In genomic region chr6:89941031-89941775, GRCh38 we compare ENCODE assay signal across 8 cellular contexts. TPM values are rescaled to one million over a fixed set of nuclear protein-coding genes. Genes with fewer than 3 reads are reported as not detected.
DNase-seq lines count a peak whose midpoint lies in the region; ATAC-seq and TF ChIP-seq lines count a peak whose summit lies in the region.

No MANE protein-coding gene starts in this region.

- peaks cover 80% of the 10 kb centered on the region for H3K36me3 Mint-ChIP-seq in activated CD4-positive, alpha-beta T cell treated with anti-CD3 and anti-CD28 coated beads, Interleukin-2, amount 10 ng/mL, durations not matched to agents 24 days and 14 days (ENCODE audit: low read depth)
- H3K36me3 Mint-ChIP-seq in activated naive CD8-positive, alpha-beta T cell treated with anti-CD3 and anti-CD28 coated beads, Interleukin-2, amount 50 U/mL, for 24 hours (ENCODE audit: low read depth), result peaks cover 81% of the 10 kb centered on the region
- peaks cover 3% of the 10 kb centered on the region for H3K36me3 Mint-ChIP-seq in mesothelial cell of epicardium

- no peak for ATAC-seq in activated naive CD8-positive, alpha-beta T cell treated with anti-CD3 and anti-CD28 coated beads, Interleukin-2, amount 50 U/mL, for 24 hours
- peak; percentile 89 for ATAC-seq in left colon

- H3K9me3 Mint-ChIP-seq in activated CD4-positive, alpha-beta T cell treated with anti-CD3 and anti-CD28 coated beads, Interleukin-2, amount 10 ng/mL, durations not matched to agents 24 days and 14 days, result no peaks in the 10 kb centered on the region
- no peaks in the 10 kb centered on the region for H3K9me3 Mint-ChIP-seq in activated naive CD8-positive, alpha-beta T cell treated with anti-CD3 and anti-CD28 coated beads, Interleukin-2, amount 50 U/mL, for 24 hours
- no peaks in the 10 kb centered on the region for H3K9me3 Mint-ChIP-seq in mesothelial cell of epicardium

- no peak overlapping the region for H3K4me3 ChIP-seq in H7 (ENCODE audit: insufficient read depth, low read depth, low read length)

- intact Hi-C loops in activated CD4-positive, alpha-beta T cell treated with anti-CD3 and anti-CD28 coated beads, Interleukin-2, amount 10 ng/mL, durations not matched to agents 24 days and 14 days (cut with micrococcal nuclease), result loop anchor here (2.0 kb wide), 2 partner anchors 236 to 452 kb away; no protein-coding TSS in a partner anchor
- intact Hi-C loops in left colon (cut with DNase I, micrococcal nuclease), result loop anchor here in 1 of 2 donors (5.0 kb wide), 1 partner anchor 536 kb away; no protein-coding TSS in a partner anchor

- H3K27ac ChIP-seq in substantia nigra (ENCODE audit: low read depth, low read length, poor library complexity, severe bottlenecking), result peak overlapping the region; percentile 28

- H3K4me3 Mint-ChIP-seq in activated CD4-positive, alpha-beta T cell treated with anti-CD3 and anti-CD28 coated beads, Interleukin-2, amount 10 ng/mL, durations not matched to agents 24 days and 14 days, result no peak overlapping the region
- no peak overlapping the region for H3K4me3 Mint-ChIP-seq in activated naive CD8-positive, alpha-beta T cell treated with anti-CD3 and anti-CD28 coated beads, Interleukin-2, amount 50 U/mL, for 24 hours
- H3K4me3 Mint-ChIP-seq in mesothelial cell of epicardium, result no peak overlapping the region

- TF ChIP-seq CTCF in mesothelial cell of epicardium (IDR thresholded peaks at IDR 0.05; ENCODE audit: unreplicated experiment), result no peak

- H3K27ac Mint-ChIP-seq in activated CD4-positive, alpha-beta T cell treated with anti-CD3 and anti-CD28 coated beads, Interleukin-2, amount 10 ng/mL, durations not matched to agents 24 days and 14 days, result peak overlapping the region; percentile 41
- peak overlapping the region; percentile 83 for H3K27ac Mint-ChIP-seq in activated naive CD8-positive, alpha-beta T cell treated with anti-CD3 and anti-CD28 coated beads, Interleukin-2, amount 50 U/mL, for 24 hours
- H3K27ac Mint-ChIP-seq in mesothelial cell of epicardium, result no peak overlapping the region

- no peak for DNase-seq in activated CD4-positive, alpha-beta T cell treated with anti-CD3 and anti-CD28 coated beads, Interleukin-2, amount 10 ng/mL, durations not matched to agents 24 days and 14 days
- no peak for DNase-seq in activated CD4-positive, alpha-beta T cell treated with anti-CD3 and anti-CD28 coated beads, Interleukin-2, amount 50 U/mL, for 1 hour
- no peak for DNase-seq in activated naive CD8-positive, alpha-beta T cell treated with anti-CD3 and anti-CD28 coated beads, Interleukin-2, amount 50 U/mL, for 24 hours
- DNase-seq in left colon (peak; percentile 41 to 43), substantia nigra (lab: John Stamatoyannopoulos, UW) (peak in 42 of 49 donors; percentile 9 to 75 (median 50)), mesothelial cell of epicardium (ENCODE audit: low spot score in 2 of 2, unreplicated experiment in 2 of 2) (no peak), H7 (no peak), KG1 (lab: John Stamatoyannopoulos, UW) (no peak)

- H3K27me3 Mint-ChIP-seq in activated CD4-positive, alpha-beta T cell treated with anti-CD3 and anti-CD28 coated beads, Interleukin-2, amount 10 ng/mL, durations not matched to agents 24 days and 14 days, result no peaks in the 10 kb centered on the region
- no peaks in the 10 kb centered on the region for H3K27me3 Mint-ChIP-seq in activated naive CD8-positive, alpha-beta T cell treated with anti-CD3 and anti-CD28 coated beads, Interleukin-2, amount 50 U/mL, for 24 hours
- H3K27me3 Mint-ChIP-seq in mesothelial cell of epicardium (ENCODE audit: low read depth), result no peaks in the 10 kb centered on the region

- peaks cover 40% of the 10 kb centered on the region for H3K4me1 Mint-ChIP-seq in activated CD4-positive, alpha-beta T cell treated with anti-CD3 and anti-CD28 coated beads, Interleukin-2, amount 10 ng/mL, durations not matched to agents 24 days and 14 days
- H3K4me1 Mint-ChIP-seq in activated naive CD8-positive, alpha-beta T cell treated with anti-CD3 and anti-CD28 coated beads, Interleukin-2, amount 50 U/mL, for 24 hours, result peaks cover 58% of the 10 kb centered on the region
- H3K4me1 Mint-ChIP-seq in mesothelial cell of epicardium, result peaks cover 4% of the 10 kb centered on the region

- no peaks in the 10 kb centered on the region for H3K27me3 ChIP-seq in H7 (ENCODE audit: control insufficient read depth, insufficient read depth, low read length)

- no peaks in the 10 kb centered on the region for H3K36me3 ChIP-seq in H7 (replicated peaks; ENCODE audit: control insufficient read depth, insufficient read depth, low read length)

RNA-seq across cellular contexts. Expression of gene GJA10, which starts 46.9 kb away (rescaled TPM):
- total RNA-seq in activated CD4-positive, alpha-beta T cell treated with anti-CD3 and anti-CD28 coated beads, Interleukin-2, amount 10 ng/mL, durations not matched to agents 24 days and 14 days, result not detected in 2 replicates
- total RNA-seq in left colon (not detected), mesothelial cell of epicardium (not detected in 3 replicates)
- total RNA-seq in H7 (2014; rRNA removed; shearing (Covaris generic)), result 0.28 TPM in 1 of 2 replicates, not detected in the other

Comparison
In these comparisons a context has a peak if more than half of its experiments do, and no peak if none do; other contexts are left out.
1. DNase-seq: peak in left colon (2 of 2) and substantia nigra (42 of 49); none in activated CD4-positive, alpha-beta T cell treated with anti-CD3 and anti-CD28 coated beads, Interleukin-2, amount 10 ng/mL, durations not matched to agents 24 days and 14 days (single experiment), activated CD4-positive, alpha-beta T cell treated with anti-CD3 and anti-CD28 coated beads, Interleukin-2, amount 50 U/mL, for 1 hour (single experiment), activated naive CD8-positive, alpha-beta T cell treated with anti-CD3 and anti-CD28 coated beads, Interleukin-2, amount 50 U/mL, for 24 hours (single experiment), mesothelial cell of epicardium (0 of 2), H7 (single experiment) and KG1 (single experiment).